ENCODE assay signal across 14 cellular contexts in genomic region chr10:62655337-62655994, GRCh38.
DNase-seq lines count a peak whose midpoint lies in the region; ATAC-seq and TF ChIP-seq lines count a peak whose summit lies in the region.
"Had no signal": no experiment of that assay in that cellular context is flagged by ENCODE, and none has a peak within 500 bp of the region (broad histone marks: within the 10 kb centered on the region; RNA-seq: fewer than 3 reads in every experiment).

No MANE protein-coding gene starts in this region.

- TF ChIP-seq POLR2A in ovary (IDR thresholded peaks at IDR 0.05): no peak

- no peaks in the 10 kb centered on the region for H3K9me3 Mint-ChIP-seq in mesothelial cell of epicardium

- no peaks in the 10 kb centered on the region for H3K36me3 Mint-ChIP-seq in mesothelial cell of epicardium

- H3K9me3 ChIP-seq in ovary: no peaks in the 10 kb centered on the region
- H3K9me3 ChIP-seq: right lobe of liver, stomach had no signal

- H3K27me3 Mint-ChIP-seq in mesothelial cell of epicardium (ENCODE audit: low read depth): peaks cover 9% of the 10 kb centered on the region
- H3K27me3 Mint-ChIP-seq: CD4-positive, alpha-beta T cell had no signal

- intact Hi-C loops in ovary (cut with DNase I): no loop called here

- WGBS in ovary, 3 donors: 56 to 71% (median 68%) methylated on average over 6 of the region's 6 CpGs

- H3K4me3 Mint-ChIP-seq in mesothelial cell of epicardium: no peak overlapping the region
- H3K4me3 Mint-ChIP-seq: CD4-positive, alpha-beta T cell had no signal

- no peak overlapping the region for H3K27ac ChIP-seq in ovary
- H3K27ac ChIP-seq: GM23248, right lobe of liver, stomach, VCaP had no signal

- H3K4me3 ChIP-seq in GM08714 (ENCODE audit: low read length) (peak overlapping the region; percentile 47; the same call in 1 of the 2 replicates), ovary (no peak overlapping the region)
- H3K4me3 ChIP-seq: GM23248, right lobe of liver, stomach had no signal

- no peaks in the 10 kb centered on the region for H3K4me1 Mint-ChIP-seq in mesothelial cell of epicardium

- TF ChIP-seq EP300 in ovary (IDR thresholded peaks at IDR 0.05): no peak

- no peaks in the 10 kb centered on the region for H3K4me1 ChIP-seq in ovary (ENCODE audit: insufficient read depth)
- H3K4me1 ChIP-seq: right lobe of liver, stomach had no signal

- no peaks in the 10 kb centered on the region for H3K27me3 ChIP-seq in ovary
- H3K27me3 ChIP-seq: right lobe of liver, stomach had no signal

- ATAC-seq in GM18873 (IDR thresholded peaks at IDR 0.05; ENCODE audit: low FRiP score, unreplicated experiment): peak; percentile 79
- ATAC-seq in GM21825 (IDR thresholded peaks at IDR 0.05; ENCODE audit: unreplicated experiment): peak; percentile 76
- ATAC-seq in HG03439 (IDR thresholded peaks at IDR 0.05; ENCODE audit: unreplicated experiment): peak; percentile 77
- ATAC-seq: right lobe of liver had no signal

- no peaks in the 10 kb centered on the region for H3K36me3 ChIP-seq in ovary
- H3K36me3 ChIP-seq: right lobe of liver, stomach had no signal

- TF ChIP-seq CTCF in mesothelial cell of epicardium (IDR thresholded peaks at IDR 0.05; ENCODE audit: unreplicated experiment) (no peak), ovary (IDR thresholded peaks at IDR 0.05) (no peak)

- no peak overlapping the region for H3K27ac Mint-ChIP-seq in mesothelial cell of epicardium
- H3K27ac Mint-ChIP-seq: CD4-positive, alpha-beta T cell had no signal

- DNase-seq in COLO668 (lab: John Stamatoyannopoulos, UW; ENCODE audit: unreplicated experiment) (no peak), mesothelial cell of epicardium (ENCODE audit: low spot score in 2 of 2, unreplicated experiment in 2 of 2) (no peak), ovary (no peak)
- no peak for DNase-seq in activated CD8-positive, alpha-beta memory T cell treated with anti-CD3 and anti-CD28 coated beads, Interleukin-2, amount 50 U/mL, for 4 hours
- DNase-seq: CD4-positive, alpha-beta T cell; GM23248; MV-4-11; right lobe of liver; stomach had no signal
